1 cellular context compared by ENCODE assay signal in genomic region chr15:63612300-63612699, GRCh38.
TF ChIP-seq lines count a peak whose summit lies in the region.

No MANE protein-coding gene starts in this region.

TF ChIP-seq in HepG2, 621 proteins besides CTCF, POLR2A, EP300 and RAD21:
- TF ChIP-seq ZNF839 (CRISPR knock-in tag; IDR thresholded peaks at IDR 0.05; ENCODE audit: borderline replicate concordance) (no peak), ZNF547 (CRISPR knock-in tag; IDR thresholded peaks at IDR 0.05) (no peak)
